ENCODE assay signal across 8 cellular contexts in genomic region chr16:2223375-2224182, GRCh38. TPM values are rescaled to one million over a fixed set of nuclear protein-coding genes. Genes with fewer than 3 reads are reported as not detected.
DNase-seq lines count a peak whose midpoint lies in the region; ATAC-seq and TF ChIP-seq lines count a peak whose summit lies in the region.

A gene with protein sequence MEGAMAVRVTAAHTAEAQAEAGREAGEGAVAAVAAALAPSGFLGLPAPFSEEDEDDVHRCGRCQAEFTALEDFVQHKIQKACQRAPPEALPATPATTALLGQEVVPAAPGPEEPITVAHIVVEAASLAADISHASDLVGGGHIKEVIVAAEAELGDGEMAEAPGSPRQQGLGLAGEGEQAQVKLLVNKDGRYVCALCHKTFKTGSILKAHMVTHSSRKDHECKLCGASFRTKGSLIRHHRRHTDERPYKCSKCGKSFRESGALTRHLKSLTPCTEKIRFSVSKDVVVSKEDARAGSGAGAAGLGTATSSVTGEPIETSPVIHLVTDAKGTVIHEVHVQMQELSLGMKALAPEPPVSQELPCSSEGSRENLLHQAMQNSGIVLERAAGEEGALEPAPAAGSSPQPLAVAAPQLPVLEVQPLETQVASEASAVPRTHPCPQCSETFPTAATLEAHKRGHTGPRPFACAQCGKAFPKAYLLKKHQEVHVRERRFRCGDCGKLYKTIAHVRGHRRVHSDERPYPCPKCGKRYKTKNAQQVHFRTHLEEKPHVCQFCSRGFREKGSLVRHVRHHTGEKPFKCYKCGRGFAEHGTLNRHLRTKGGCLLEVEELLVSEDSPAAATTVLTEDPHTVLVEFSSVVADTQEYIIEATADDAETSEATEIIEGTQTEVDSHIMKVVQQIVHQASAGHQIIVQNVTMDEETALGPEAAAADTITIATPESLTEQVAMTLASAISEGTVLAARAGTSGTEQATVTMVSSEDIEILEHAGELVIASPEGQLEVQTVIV (plus strand): TSS chr16:2223591. CDS start chr16:2223614, 23 bp downstream.

- peak within 1 kb of the TSS; percentile 60 to 85 for H3K27ac Mint-ChIP-seq in effector memory CD8-positive, alpha-beta T cell
- H3K27ac Mint-ChIP-seq in memory B cell = peak within 1 kb of the TSS; percentile 46

- DNase-seq in CMK (ENCODE audit: low read depth) (peak; percentile 97), GM20000 (ENCODE audit: low spot score) (peak; percentile 100), HT-29 (ENCODE audit: low spot score) (peak; percentile 98), NOMO-1 (lab: John Stamatoyannopoulos, UW; ENCODE audit: unreplicated experiment in 2 of 2) (peak; percentile 99 to 100), memory B cell (ENCODE audit: low spot score in 2 of 2) (peak; percentile 95 to 99)
- peak; percentile 96 to 99 for DNase-seq in activated CD8-positive, alpha-beta memory T cell treated with anti-CD3 and anti-CD28 coated beads for 4 hours (ENCODE audit: low read depth in 2 of 2)
- peak; percentile 96 to 99 (median 98) for DNase-seq in effector memory CD8-positive, alpha-beta T cell
- peak; percentile 100 for DNase-seq in stimulated activated CD8-positive, alpha-beta memory T cell treated with anti-CD3 and anti-CD28 coated beads, Interleukin-12 subunit alpha, Interleukin-12 subunit beta, amount 100 ng/mL, for 24 hours (ENCODE audit: extremely low read depth)

- no peak for TF ChIP-seq CTCF in GM20000 (IDR thresholded peaks at IDR 0.05; ENCODE audit: extremely low read depth, missing control alignments)

- H3K36me3 Mint-ChIP-seq in effector memory CD8-positive, alpha-beta T cell (ENCODE audit: insufficient read depth) = peaks cover 18% of the 10 kb centered on the region
- H3K36me3 Mint-ChIP-seq in memory B cell = peaks cover 2% of the 10 kb centered on the region

- peaks cover 10 to 17% of the 10 kb centered on the region in 2 donors for H3K4me1 Mint-ChIP-seq in effector memory CD8-positive, alpha-beta T cell (ENCODE audit: low read depth in 2 of 2)
- H3K4me1 Mint-ChIP-seq in memory B cell = peaks cover 7% of the 10 kb centered on the region

- peak; percentile 96 for ATAC-seq in effector memory CD8-positive, alpha-beta T cell (replicated peaks)
- peak; percentile 96 for ATAC-seq in memory B cell (ENCODE audit: low read depth)

- no peaks in the 10 kb centered on the region for H3K27me3 Mint-ChIP-seq in effector memory CD8-positive, alpha-beta T cell
- H3K27me3 Mint-ChIP-seq in memory B cell = no peaks in the 10 kb centered on the region

- peak within 1 kb of the TSS; percentile 78 to 86 for H3K4me3 Mint-ChIP-seq in effector memory CD8-positive, alpha-beta T cell
- H3K4me3 Mint-ChIP-seq in memory B cell = peak within 1 kb of the TSS; percentile 81

- no peaks in the 10 kb centered on the region for H3K9me3 Mint-ChIP-seq in effector memory CD8-positive, alpha-beta T cell
- H3K9me3 Mint-ChIP-seq in memory B cell = no peaks in the 10 kb centered on the region

RNA-seq across cellular contexts. Expression of the gene that starts here (rescaled TPM):
- total RNA-seq in HT-29 (2014; rRNA removed; shearing (Covaris generic)) = 83.8 and 87.2 TPM in 2 replicates

Comparison
In these comparisons a context has a peak if more than half of its experiments do, and no peak if none do; other contexts are left out.
1. Peak in every context shown above with its lines: DNase-seq and ATAC-seq.